In genomic region chr2:134778372-134778771, GRCh38 we compare ENCODE assay signal across 1 cellular context.
TF ChIP-seq lines count a peak whose summit lies in the region.

No MANE protein-coding gene starts in this region.

TF ChIP-seq in SK-N-SH, 30 proteins besides CTCF, POLR2A, EP300 and RAD21 (continued from another document):
- TF ChIP-seq FOSL2 (IDR thresholded peaks at IDR 0.05; ENCODE audit: borderline replicate concordance, low read depth) (no peak), YY1 (IDR thresholded peaks at IDR 0.05; ENCODE audit: low read depth) (no peak), TEAD4 (IDR thresholded peaks at IDR 0.05; ENCODE audit: borderline replicate concordance, insufficient read depth) (no peak), FOXJ3 (CRISPR knock-in tag; IDR thresholded peaks at IDR 0.05) (no peak)
TF ChIP-seq in SK-N-SH: peak in this region for 0.
